ENCODE assay signal across 8 cellular contexts in the genomic region with DNA sequence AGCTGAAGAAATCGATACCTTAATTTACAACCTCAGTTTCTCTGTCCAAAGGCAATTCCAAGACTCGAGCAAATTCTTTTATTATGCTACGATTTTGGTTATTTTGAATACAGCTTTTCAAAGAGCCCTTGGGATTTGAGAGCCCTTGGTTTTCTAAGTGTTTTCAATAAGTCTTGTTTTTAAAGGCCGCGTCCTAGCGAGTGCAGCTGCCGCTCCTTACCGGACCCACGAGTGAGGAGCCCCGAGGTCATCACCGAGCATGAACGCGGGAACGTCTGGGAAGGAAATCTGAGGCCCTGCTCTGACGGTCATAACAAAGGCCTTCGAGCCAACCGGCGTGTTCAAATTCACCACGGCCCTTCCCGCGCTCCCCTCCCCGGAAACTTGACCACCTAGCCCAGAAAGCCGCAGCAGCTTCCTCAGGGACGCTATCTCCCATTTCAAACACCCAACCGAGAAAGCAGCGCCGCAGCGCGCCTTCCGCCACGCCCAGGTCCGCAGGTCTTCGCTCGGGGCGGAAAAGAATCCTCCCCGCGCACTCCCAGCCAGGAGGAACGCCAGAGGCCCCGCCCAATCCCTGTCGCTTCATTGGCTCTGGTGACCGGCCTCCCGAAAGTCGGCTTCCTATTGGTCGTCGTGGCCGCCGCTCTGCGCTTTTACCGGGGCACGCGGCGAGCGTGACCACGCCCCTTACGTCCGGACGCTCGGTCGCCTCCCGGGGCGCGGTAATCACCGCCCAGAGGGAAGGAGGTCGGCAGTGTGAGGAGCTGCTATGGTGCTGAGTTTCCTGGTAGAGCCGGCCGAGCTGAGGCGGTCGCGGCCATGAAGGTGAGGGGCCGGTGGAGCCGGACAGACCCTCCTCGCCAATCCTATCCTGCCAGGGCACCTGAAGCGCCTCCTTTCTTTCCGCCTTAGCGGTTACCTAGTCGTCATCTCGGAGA. TPM values are rescaled to one million over a fixed set of nuclear protein-coding genes. Genes with fewer than 3 reads are reported as not detected.
DNase-seq lines count a peak whose midpoint lies in the region; ATAC-seq and TF ChIP-seq lines count a peak whose summit lies in the region.

A gene with protein sequence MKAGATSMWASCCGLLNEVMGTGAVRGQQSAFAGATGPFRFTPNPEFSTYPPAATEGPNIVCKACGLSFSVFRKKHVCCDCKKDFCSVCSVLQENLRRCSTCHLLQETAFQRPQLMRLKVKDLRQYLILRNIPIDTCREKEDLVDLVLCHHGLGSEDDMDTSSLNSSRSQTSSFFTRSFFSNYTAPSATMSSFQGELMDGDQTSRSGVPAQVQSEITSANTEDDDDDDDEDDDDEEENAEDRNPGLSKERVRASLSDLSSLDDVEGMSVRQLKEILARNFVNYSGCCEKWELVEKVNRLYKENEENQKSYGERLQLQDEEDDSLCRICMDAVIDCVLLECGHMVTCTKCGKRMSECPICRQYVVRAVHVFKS (plus strand): TSS at position 728 of the 941 bp plus-strand sequence. CDS start 95 bp downstream, at position 823.

- no peaks in the 10 kb centered on the region for H3K9me3 Mint-ChIP-seq in CD8-positive, alpha-beta T cell

- H3K4me1 Mint-ChIP-seq in CD8-positive, alpha-beta T cell (ENCODE audit: low read depth) = peaks cover 33% of the 10 kb centered on the region

- H3K36me3 Mint-ChIP-seq in CD8-positive, alpha-beta T cell = peaks cover 16% of the 10 kb centered on the region

- peak; percentile 95 to 99 (median 97) for DNase-seq in CD8-positive, alpha-beta T cell
- DNase-seq in HS-27A (ENCODE audit: low read depth) (peak; percentile 97), NK-92 (lab: John Stamatoyannopoulos, UW; ENCODE audit: unreplicated experiment) (peak; percentile 81), lower lobe of right lung (peak; percentile 100)
- peak; percentile 95 to 96 for DNase-seq in activated CD8-positive, alpha-beta memory T cell treated with anti-CD3 and anti-CD28 coated beads for 1 hour (ENCODE audit: extremely low read depth in 1 of 2, low read depth in 1 of 2)
- peak; percentile 96 to 99 (median 97) for DNase-seq in stimulated activated CD4-positive, alpha-beta T cell treated with anti-CD3 and anti-CD28 coated beads, TNF-alpha, amount 100 ng/mL, for 24 hours (ENCODE audit: low read depth in 3 of 3)

- CTCF ChIA-PET in CD8-positive, alpha-beta T cell (lab: Charles Lee) = interaction anchor here (0.5 to 1.5 kb wide), 3 partner anchors 43 to 361 kb away, joined by 4 to 5 read pairs (median 4); no protein-coding TSS in a partner anchor

- intact Hi-C loops in CD8-positive, alpha-beta T cell (cut with DNase I, micrococcal nuclease) = loop anchor here (1.0 to 10.0 kb wide), 8 partner anchors 47 to 868 kb away; a partner anchor contains a TSS
- intact Hi-C loops in lower lobe of right lung (cut with DNase I) = no loop called here

- H3K27me3 Mint-ChIP-seq in CD8-positive, alpha-beta T cell (ENCODE audit: low read depth) = no peaks in the 10 kb centered on the region

- peaks cover 28% of the 10 kb centered on the region for H3K4me1 ChIP-seq in CD8-positive, alpha-beta T cell (ENCODE audit: insufficient read depth, low read length)
- H3K4me1 ChIP-seq in ectodermal cell (ENCODE audit: control insufficient read depth, insufficient read depth, low read length) (peaks cover 3% of the 10 kb centered on the region), lower lobe of right lung (peaks cover 27% of the 10 kb centered on the region)

- 1% methylated on average over 77 of the region's 77 CpGs for WGBS in ectodermal cell, 2 experiments

- peak within 1 kb of the TSS; percentile 78 for H3K27ac ChIP-seq in CD8-positive, alpha-beta T cell (ENCODE audit: low read depth, low read length)
- H3K27ac ChIP-seq in ectodermal cell (ENCODE audit: insufficient read depth, low read depth, low read length, poor library complexity, severe bottlenecking) (peak within 1 kb of the TSS; percentile 90), lower lobe of right lung (peak within 1 kb of the TSS; percentile 90)

- POLR2A ChIA-PET in CD8-positive, alpha-beta T cell (lab: Charles Lee) = interaction anchor here (0.6 to 2.6 kb wide), 16 partner anchors 8 to 394 kb away, joined by 3 to 21 read pairs (median 4); a partner anchor contains a TSS

- H3K4me3 ChIP-seq in CD8-positive, alpha-beta T cell (ENCODE audit: low read depth, low read length) = peak within 1 kb of the TSS; percentile 78
- H3K4me3 ChIP-seq in ectodermal cell (ENCODE audit: insufficient read depth, low read depth, low read length) = peak within 1 kb of the TSS; percentile 82
- peak within 1 kb of the TSS; percentile 84 for H3K4me3 ChIP-seq in lower lobe of right lung

- TF ChIP-seq CTCF in CD8-positive, alpha-beta T cell (IDR thresholded peaks at IDR 0.05) = no peak
- TF ChIP-seq CTCF in lower lobe of right lung (IDR thresholded peaks at IDR 0.05) = peak; percentile 12

- no peaks in the 10 kb centered on the region for H3K27me3 ChIP-seq in CD8-positive, alpha-beta T cell (ENCODE audit: insufficient read depth, low read length)
- no peaks in the 10 kb centered on the region for H3K27me3 ChIP-seq in ectodermal cell (ENCODE audit: control insufficient read depth, insufficient read depth, low read length, poor library complexity, severe bottlenecking)
- no peaks in the 10 kb centered on the region for H3K27me3 ChIP-seq in lower lobe of right lung (ENCODE audit: low read depth)

- ATAC-seq in CD8-positive, alpha-beta T cell = peak; percentile 87
- ATAC-seq in GM19467 (IDR thresholded peaks at IDR 0.05; ENCODE audit: unreplicated experiment) = peak; percentile 87
- ATAC-seq in lower lobe of right lung = peak; percentile 99

- H3K4me3 Mint-ChIP-seq in CD8-positive, alpha-beta T cell = peak within 1 kb of the TSS; percentile 86

- H3K9me3 ChIP-seq in CD8-positive, alpha-beta T cell (ENCODE audit: low read length) = no peaks in the 10 kb centered on the region
- no peaks in the 10 kb centered on the region for H3K9me3 ChIP-seq in ectodermal cell (ENCODE audit: control insufficient read depth, low read length)
- H3K9me3 ChIP-seq in lower lobe of right lung = no peaks in the 10 kb centered on the region

- peak within 1 kb of the TSS; percentile 97 for H3K27ac Mint-ChIP-seq in CD8-positive, alpha-beta T cell

- no peaks in the 10 kb centered on the region for H3K36me3 ChIP-seq in CD8-positive, alpha-beta T cell (ENCODE audit: insufficient read depth, low read length)
- H3K36me3 ChIP-seq in ectodermal cell (ENCODE audit: control insufficient read depth, insufficient read depth, low read length) (peaks cover under 1% of the 10 kb centered on the region), lower lobe of right lung (peaks cover 10% of the 10 kb centered on the region)

RNA-seq across cellular contexts. Expression of the gene that starts here (rescaled TPM):
- 10 to 100 TPM; 46.8 to 51.3 TPM for total RNA-seq in CD8-positive, alpha-beta T cell
- polyA plus RNA-seq in ectodermal cell (2013, experiment 1 of 4) = 44.2 TPM
- polyA plus RNA-seq in ectodermal cell (2013, experiment 2 of 4) = 46.8 TPM
- polyA plus RNA-seq in ectodermal cell (2013, experiment 3 of 4) = 39.1 TPM
- polyA plus RNA-seq in ectodermal cell (2013, experiment 4 of 4) = 42.4 TPM
- total RNA-seq in lower lobe of right lung = 23.0 TPM

Comparison
In these comparisons a context has a peak if more than half of its experiments do, and no peak if none do; other contexts are left out.
1. Peak in every context shown above with its lines: DNase-seq, ATAC-seq, H3K4me3 ChIP-seq and H3K27ac ChIP-seq.